Comparison of ENCODE assay signal across 27 cellular contexts in the genomic region with DNA sequence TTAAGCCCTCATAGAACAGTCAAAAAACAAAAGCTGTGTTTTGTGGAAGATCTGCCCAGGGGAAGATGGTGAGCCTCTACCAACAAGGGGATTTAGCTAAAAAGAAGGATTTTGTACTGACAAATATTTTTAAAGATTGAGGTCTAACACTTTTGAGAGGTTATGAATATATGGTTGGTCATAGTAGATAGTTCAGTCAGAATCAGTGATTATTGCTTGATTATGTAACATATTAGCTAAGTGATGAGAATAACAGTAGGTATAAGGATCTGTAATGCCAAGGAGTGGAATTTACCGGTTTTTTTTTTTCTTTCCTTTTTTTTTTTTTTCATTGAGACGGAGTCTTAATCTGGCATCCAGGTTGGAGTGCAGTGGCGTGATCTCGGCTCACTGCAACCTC.
"Had no signal": no experiment of that assay in that cellular context is flagged by ENCODE, and none has a peak within 500 bp of the region (broad histone marks: within the 10 kb centered on the region; RNA-seq: fewer than 3 reads in every experiment).

No MANE protein-coding gene starts in this region.

- H3K27me3 Mint-ChIP-seq: activated CD8-positive, alpha-beta memory T cell treated with anti-CD3 and anti-CD28 coated beads, Interleukin-2, amount 10 ng/mL, durations not matched to agents 7 days and 5 days; effector memory CD8-positive, alpha-beta T cell had no signal

- ATAC-seq: activated CD8-positive, alpha-beta memory T cell treated with anti-CD3 and anti-CD28 coated beads, Interleukin-2, amount 10 ng/mL, durations not matched to agents 7 days and 5 days; effector memory CD8-positive, alpha-beta T cell; right lobe of liver; stimulated activated effector memory CD8-positive, alpha-beta T cell treated with anti-CD3 and anti-CD28 coated beads, Interleukin-12 subunit alpha, Interleukin-12 subunit beta, amount 100 ng/mL, for 72 hours had no signal

- FAIRE-seq: astrocyte, frontal cortex, small intestine, urothelium cell line had no signal

- H3K4me3 Mint-ChIP-seq: activated CD8-positive, alpha-beta memory T cell treated with anti-CD3 and anti-CD28 coated beads, Interleukin-2, amount 10 ng/mL, durations not matched to agents 7 days and 5 days; activated naive CD4-positive, alpha-beta T cell treated with anti-CD3 and anti-CD28 coated beads for 36 hours; effector memory CD8-positive, alpha-beta T cell; neural crest cell; stimulated activated effector memory CD8-positive, alpha-beta T cell treated with anti-CD3 and anti-CD28 coated beads, Interleukin-12 subunit alpha, Interleukin-12 subunit beta, amount 100 ng/mL, for 72 hours had no signal

- H3K36me3 ChIP-seq: colonic mucosa, right lobe of liver had no signal

- H3K27ac Mint-ChIP-seq: activated CD8-positive, alpha-beta memory T cell treated with anti-CD3 and anti-CD28 coated beads, Interleukin-2, amount 10 ng/mL, durations not matched to agents 7 days and 5 days; activated naive CD4-positive, alpha-beta T cell treated with anti-CD3 and anti-CD28 coated beads for 36 hours; effector memory CD8-positive, alpha-beta T cell; stimulated activated effector memory CD8-positive, alpha-beta T cell treated with anti-CD3 and anti-CD28 coated beads, Interleukin-12 subunit alpha, Interleukin-12 subunit beta, amount 100 ng/mL, for 72 hours had no signal

- DNase-seq: activated CD4-positive, alpha-beta T cell treated with anti-CD3 and anti-CD28 coated beads for 1 hour; activated CD4-positive, alpha-beta T cell treated with anti-CD3 and anti-CD28 coated beads, Interleukin-2, amount 50 U/mL, for 48 hours; activated CD8-positive, alpha-beta memory T cell treated with anti-CD3 and anti-CD28 coated beads, Interleukin-2, amount 10 ng/mL, durations not matched to agents 7 days and 5 days; activated effector memory CD4-positive, alpha-beta T cell treated with Interleukin-2 at 50 U/mL for 16 hours; activated naive CD4-positive, alpha-beta T cell treated with anti-CD3 and anti-CD28 coated beads for 36 hours; central memory CD4-positive, alpha-beta T cell; colonic mucosa; dorsolateral prefrontal cortex; effector memory CD8-positive, alpha-beta T cell; glutamatergic neuron; left ventricle myocardium inferior; occipital lobe; right lobe of liver; small intestine; stimulated activated CD4-positive, alpha-beta T cell treated with anti-CD3 and anti-CD28 coated beads, Interleukin-2, amount 100 ng/mL, for 24 hours; stomach; SW 1271 had no signal

- H3K4me3 ChIP-seq: colonic mucosa, dorsolateral prefrontal cortex, esophagus muscularis mucosa, hepatocyte, left ventricle myocardium inferior, right lobe of liver, stomach, suprapubic skin, tibial nerve had no signal

- H3K4me1 ChIP-seq: colonic mucosa had no signal

- H3K27ac ChIP-seq: colonic mucosa, dorsolateral prefrontal cortex, esophagus muscularis mucosa, hepatocyte, left ventricle myocardium inferior, right lobe of liver, stomach, suprapubic skin, tibial nerve, VCaP had no signal

- H3K9me3 Mint-ChIP-seq: activated naive CD4-positive, alpha-beta T cell treated with anti-CD3 and anti-CD28 coated beads for 36 hours; effector memory CD8-positive, alpha-beta T cell; neural crest cell; stimulated activated effector memory CD8-positive, alpha-beta T cell treated with anti-CD3 and anti-CD28 coated beads, Interleukin-12 subunit alpha, Interleukin-12 subunit beta, amount 100 ng/mL, for 72 hours had no signal

- H3K27me3 ChIP-seq: colonic mucosa, dorsolateral prefrontal cortex, esophagus muscularis mucosa, hepatocyte, right lobe of liver, stomach, suprapubic skin, tibial nerve had no signal

- H3K9me3 ChIP-seq: colonic mucosa, esophagus muscularis mucosa, left ventricle myocardium inferior, right lobe of liver, stomach, suprapubic skin, tibial nerve had no signal
